ENCODE assay signal across 4 cellular contexts in genomic region chr22:43533131-43533530, GRCh38.
"Had no signal": no experiment of that assay in that cellular context is flagged by ENCODE, and none has a peak within 500 bp of the region (broad histone marks: within the 10 kb centered on the region; RNA-seq: fewer than 3 reads in every experiment).

No MANE protein-coding gene starts in this region.

- H3K4me3 Mint-ChIP-seq: GM23338, H9 had no signal

- H3K27ac Mint-ChIP-seq: GM23338, H9 had no signal

- H3K4me3 ChIP-seq: GM23338 had no signal

- DNase-seq: H9, HCEC 1CT, IMR-90 had no signal

- ATAC-seq: GM23338 had no signal
